Comparison of ENCODE assay signal across 27 cellular contexts in genomic region chr13:89515948-89516347, GRCh38.
"Had no signal": no experiment of that assay in that cellular context is flagged by ENCODE, and none has a peak within 500 bp of the region (broad histone marks: within the 10 kb centered on the region; RNA-seq: fewer than 3 reads in every experiment).

No MANE protein-coding gene starts in this region.

- H3K36me3 Mint-ChIP-seq: activated naive CD4-positive, alpha-beta T cell treated with anti-CD3 and anti-CD28 coated beads, Interleukin-2, amount 10 ng/mL, durations not matched to agents 7 days and 5 days; activated naive CD8-positive, alpha-beta T cell treated with anti-CD3 and anti-CD28 coated beads for 36 hours; T-cell had no signal

- DNase-seq: activated CD4-positive, alpha-beta T cell treated with anti-CD3 and anti-CD28 coated beads for 4 hours; activated CD8-positive, alpha-beta memory T cell treated with anti-CD3 and anti-CD28 coated beads, Interleukin-2, amount 50 U/mL, for 4 hours; activated CD8-positive, alpha-beta T cell treated with anti-CD3 and anti-CD28 coated beads for 36 hours; activated gamma-delta T cell treated with Interleukin-2 at 50 U/mL for 16 hours; activated naive CD4-positive, alpha-beta T cell treated with anti-CD3 and anti-CD28 coated beads, Interleukin-2, amount 10 ng/mL, durations not matched to agents 7 days and 5 days; activated naive CD8-positive, alpha-beta T cell treated with anti-CD3 and anti-CD28 coated beads for 36 hours; activated T-cell treated with anti-CD3 and anti-CD28 coated beads, Interleukin-2, amount 50 U/mL, for 72 hours; brain microvascular endothelial cell; NCI-H1048; NCI-H1417; NCI-H2029; NCI-H2107; NCI-H345; NCI-H510A; NCI-H526 treated with DMSO at 0.1 percent for 48 hours; NCI-H82; NK-92 treated with Interleukin-12 subunit alpha and Interleukin-12 subunit beta, amount 100 ng/mL, for 24 hours; OCI-M1; SHP77 treated with DMSO at 0.1 percent for 48 hours; T-cell; T-helper 2 cell; T1000; WERI-Rb-1 had no signal

- H3K4me3 Mint-ChIP-seq: activated CD8-positive, alpha-beta T cell treated with anti-CD3 and anti-CD28 coated beads for 36 hours; activated naive CD4-positive, alpha-beta T cell treated with anti-CD3 and anti-CD28 coated beads, Interleukin-2, amount 10 ng/mL, durations not matched to agents 7 days and 5 days; activated naive CD8-positive, alpha-beta T cell treated with anti-CD3 and anti-CD28 coated beads for 36 hours; activated T-cell treated with anti-CD3 and anti-CD28 coated beads, Interleukin-2, amount 50 U/mL, for 72 hours; T-cell had no signal

- H3K27ac Mint-ChIP-seq: activated CD8-positive, alpha-beta T cell treated with anti-CD3 and anti-CD28 coated beads for 36 hours; activated naive CD4-positive, alpha-beta T cell treated with anti-CD3 and anti-CD28 coated beads, Interleukin-2, amount 10 ng/mL, durations not matched to agents 7 days and 5 days; activated naive CD8-positive, alpha-beta T cell treated with anti-CD3 and anti-CD28 coated beads for 36 hours; activated T-cell treated with anti-CD3 and anti-CD28 coated beads, Interleukin-2, amount 50 U/mL, for 72 hours; activated T-helper 2 cell treated with anti-CD3 and anti-CD28 coated beads, Interferon-gamma antibody, Interleukin-2, Interleukin-4, amounts not matched to agents 10 μg/mL and 5 μg/mL and 100 μg/mL, durations not matched to agents 14 hours and 24 hours and 36 hours; T-cell had no signal

- H3K27me3 Mint-ChIP-seq: activated CD8-positive, alpha-beta T cell treated with anti-CD3 and anti-CD28 coated beads for 36 hours; activated naive CD4-positive, alpha-beta T cell treated with anti-CD3 and anti-CD28 coated beads, Interleukin-2, amount 10 ng/mL, durations not matched to agents 7 days and 5 days; activated naive CD8-positive, alpha-beta T cell treated with anti-CD3 and anti-CD28 coated beads for 36 hours; T-cell had no signal

- H3K27ac ChIP-seq: brain microvascular endothelial cell, cardiac muscle cell, WERI-Rb-1 had no signal

- H3K4me3 ChIP-seq: cardiac muscle cell had no signal

- H3K36me3 ChIP-seq: brain microvascular endothelial cell, cardiac muscle cell, WERI-Rb-1 had no signal

- H3K27me3 ChIP-seq: brain microvascular endothelial cell, cardiac muscle cell had no signal

- H3K4me1 Mint-ChIP-seq: activated naive CD4-positive, alpha-beta T cell treated with anti-CD3 and anti-CD28 coated beads, Interleukin-2, amount 10 ng/mL, durations not matched to agents 7 days and 5 days; activated naive CD8-positive, alpha-beta T cell treated with anti-CD3 and anti-CD28 coated beads for 36 hours; T-cell had no signal

- ATAC-seq: activated CD4-positive, CD25-positive, alpha-beta regulatory T cell treated with anti-CD3 and anti-CD28 coated beads, Interleukin-2, amount 50 U/mL, for 24 hours; activated CD8-positive, alpha-beta T cell treated with anti-CD3 and anti-CD28 coated beads for 36 hours; activated T-cell treated with anti-CD3 and anti-CD28 coated beads, Interleukin-2, amount 50 U/mL, for 72 hours; Panc1; T-cell had no signal
